12 cellular contexts compared by ENCODE assay signal in the genomic region with DNA sequence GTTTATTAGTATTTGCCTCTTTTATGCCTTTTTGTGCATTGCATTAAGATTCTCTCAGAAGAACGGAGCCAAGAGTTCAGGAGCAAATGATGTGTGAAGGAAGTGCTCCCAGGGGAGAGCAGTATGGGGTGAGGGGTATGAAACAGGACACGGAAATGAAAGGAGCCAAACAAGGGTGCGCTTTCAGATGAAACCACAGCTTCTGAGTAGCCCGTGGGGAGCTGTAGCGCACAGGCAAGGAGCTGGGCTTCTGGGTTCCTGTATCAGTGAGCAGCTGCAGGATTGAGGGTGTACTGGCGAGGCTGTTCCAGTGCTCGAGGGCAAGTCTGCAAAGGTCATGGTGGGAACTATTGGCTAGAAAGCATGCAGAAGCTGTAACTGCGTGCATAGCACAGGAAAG. TPM values are rescaled to one million over a fixed set of nuclear protein-coding genes. Genes with fewer than 3 reads are reported as not detected.
A peak's percentile ranks its signal among the peaks of the same experiment; 100 is the strongest.
DNase-seq lines count a peak whose midpoint lies in the region; ATAC-seq and TF ChIP-seq lines count a peak whose summit lies in the region.
"Had no signal": no experiment of that assay in that cellular context is flagged by ENCODE, and none has a peak within 500 bp of the region (broad histone marks: within the 10 kb centered on the region; RNA-seq: fewer than 3 reads in every experiment).

No MANE protein-coding gene starts in this region.

- no peaks in the 10 kb centered on the region for H3K9me3 ChIP-seq in MM.1S (replicated peaks; ENCODE audit: insufficient read depth, low read length)
- no peaks in the 10 kb centered on the region for H3K9me3 ChIP-seq in fibroblast of lung (ENCODE audit: control insufficient read depth, insufficient read depth, low read depth, low read length)
- H3K9me3 ChIP-seq: neutrophil had no signal

- TF ChIP-seq CTCF in MM.1S (IDR thresholded peaks at IDR 0.05; ENCODE audit: low read length) (no peak), fibroblast of lung (conservative IDR thresholded peaks at IDR 0.05 in 1 of 2, IDR thresholded peaks at IDR 0.05 in 1 of 2; ENCODE audit: low read depth in 1 of 2, low read length in 2 of 2) (no peak)

- intact Hi-C loops in activated CD4-positive, alpha-beta T cell treated with anti-CD3 and anti-CD28 coated beads, Interleukin-2, amount 10 ng/mL, durations not matched to agents 24 days and 14 days (cut with micrococcal nuclease) = no loop called here

- H4K20me1 ChIP-seq in MM.1S (ENCODE audit: insufficient read depth, low read length) = no peaks in the 10 kb centered on the region
- no peaks in the 10 kb centered on the region for H4K20me1 ChIP-seq in fibroblast of lung (ENCODE audit: control insufficient read depth, extremely low read depth, insufficient read depth, low read length)

- no peak overlapping the region for H3K4me3 ChIP-seq in MM.1S (ENCODE audit: low read length)
- peak overlapping the region in 1 of 4 experiments; percentile 2 for H3K4me3 ChIP-seq in fibroblast of lung (replicated peaks in 1 of 4; ENCODE audit: control extremely low read depth in 1 of 4, insufficient read depth in 1 of 4, low read depth in 3 of 4, low read length in 4 of 4)
- H3K4me3 ChIP-seq: hepatocyte had no signal

- H3K4me2 ChIP-seq in MM.1S (ENCODE audit: low read depth, low read length) (no peak overlapping the region), fibroblast of lung (ENCODE audit: extremely low read depth, insufficient read depth, low read length) (no peak overlapping the region)
- H3K4me2 ChIP-seq: hepatocyte had no signal

- in situ Hi-C loops in ACHN (cut with HindIII; ENCODE audit: low pct_ligation_motif_present, low pct_unique_long_range_greater_than_20kb, low sequenced_read_pairs) = no loop called here

- ATAC-seq in GM18502 (IDR thresholded peaks at IDR 0.05; ENCODE audit: poor library complexity, unreplicated experiment) (peak; percentile 89), GM21723 (IDR thresholded peaks at IDR 0.05; ENCODE audit: unreplicated experiment) (peak; percentile 67)

- no peak overlapping the region for H3K4me3 Mint-ChIP-seq in activated CD4-positive, alpha-beta T cell treated with anti-CD3 and anti-CD28 coated beads, Interleukin-2, amount 10 ng/mL, durations not matched to agents 24 days and 14 days
- H3K4me3 Mint-ChIP-seq: activated CD4-positive, alpha-beta T cell treated with anti-CD3 and anti-CD28 coated beads, Interleukin-2, amount 10 ng/mL, durations not matched to agents 7 days and 5 days; brain had no signal

- H3K4me1 Mint-ChIP-seq in activated CD4-positive, alpha-beta T cell treated with anti-CD3 and anti-CD28 coated beads, Interleukin-2, amount 10 ng/mL, durations not matched to agents 24 days and 14 days = no peaks in the 10 kb centered on the region
- H3K4me1 Mint-ChIP-seq: activated CD4-positive, alpha-beta T cell treated with anti-CD3 and anti-CD28 coated beads, Interleukin-2, amount 10 ng/mL, durations not matched to agents 7 days and 5 days had no signal

- H3K36me3 Mint-ChIP-seq in activated CD4-positive, alpha-beta T cell treated with anti-CD3 and anti-CD28 coated beads, Interleukin-2, amount 10 ng/mL, durations not matched to agents 24 days and 14 days (ENCODE audit: low read depth) = no peaks in the 10 kb centered on the region

- no peaks in the 10 kb centered on the region for H3K9me2 ChIP-seq in MM.1S (replicated peaks; ENCODE audit: insufficient read depth, low read length)

- peak; percentile 27 for DNase-seq in MM.1S
- DNase-seq in fibroblast of lung (ENCODE audit: low read depth in 2 of 2) = peak; percentile 6 to 39
- no peak for DNase-seq in ACHN
- DNase-seq in activated T-cell treated with anti-CD3 and anti-CD28 coated beads, Interleukin-2, amount 50 U/mL, for 1 hour = no peak
- DNase-seq in NCI-H2081 (lab: John Stamatoyannopoulos, UW) = no peak
- DNase-seq in activated CD4-positive, alpha-beta T cell treated with anti-CD3 and anti-CD28 coated beads, Interleukin-2, amount 10 ng/mL, durations not matched to agents 24 days and 14 days = no peak
- DNase-seq: activated CD4-positive, alpha-beta T cell treated with anti-CD3 and anti-CD28 coated beads, Interleukin-2, amount 10 ng/mL, durations not matched to agents 7 days and 5 days had no signal

- no peak overlapping the region for H3K27ac Mint-ChIP-seq in activated CD4-positive, alpha-beta T cell treated with anti-CD3 and anti-CD28 coated beads, Interleukin-2, amount 10 ng/mL, durations not matched to agents 24 days and 14 days
- H3K27ac Mint-ChIP-seq: activated CD4-positive, alpha-beta T cell treated with anti-CD3 and anti-CD28 coated beads, Interleukin-2, amount 10 ng/mL, durations not matched to agents 7 days and 5 days had no signal

- H3K27ac ChIP-seq in MM.1S (ENCODE audit: low read length) (no peak overlapping the region), fibroblast of lung (ENCODE audit: insufficient read depth, low read length) (no peak overlapping the region)
- H3K27ac ChIP-seq: hepatocyte, neutrophil had no signal

- H3K27me3 Mint-ChIP-seq in activated CD4-positive, alpha-beta T cell treated with anti-CD3 and anti-CD28 coated beads, Interleukin-2, amount 10 ng/mL, durations not matched to agents 24 days and 14 days = peaks cover 2% of the 10 kb centered on the region
- H3K27me3 Mint-ChIP-seq: brain had no signal

- H3K79me2 ChIP-seq in MM.1S (ENCODE audit: low read length) (no peaks in the 10 kb centered on the region), fibroblast of lung (ENCODE audit: control insufficient read depth, insufficient read depth, low read length) (no peaks in the 10 kb centered on the region)
- H3K79me2 ChIP-seq: hepatocyte had no signal

- H3K9ac ChIP-seq in MM.1S (ENCODE audit: low read length) = no peak overlapping the region
- H3K9ac ChIP-seq in fibroblast of lung (ENCODE audit: insufficient read depth, low read length) = no peak overlapping the region

- H3F3A ChIP-seq in MM.1S (ENCODE audit: insufficient read depth, low read length) = no peaks in the 10 kb centered on the region

- H3K36me3 ChIP-seq in MM.1S (replicated peaks; ENCODE audit: insufficient read depth, low read length) (no peaks in the 10 kb centered on the region), fibroblast of lung (ENCODE audit: control insufficient read depth, insufficient read depth, low read length) (no peaks in the 10 kb centered on the region)
- H3K36me3 ChIP-seq: neutrophil had no signal

- no peaks in the 10 kb centered on the region for H3K4me1 ChIP-seq in MM.1S (ENCODE audit: low read length)
- no peaks in the 10 kb centered on the region for H3K4me1 ChIP-seq in fibroblast of lung (ENCODE audit: control insufficient read depth, extremely low read depth, insufficient read depth, low read length)

- H2AFZ ChIP-seq in MM.1S (ENCODE audit: low read length) = no peak overlapping the region
- peak overlapping the region; percentile 40 for H2AFZ ChIP-seq in fibroblast of lung (ENCODE audit: low read length)
- H2AFZ ChIP-seq: hepatocyte had no signal

- H3K9me3 Mint-ChIP-seq in activated CD4-positive, alpha-beta T cell treated with anti-CD3 and anti-CD28 coated beads, Interleukin-2, amount 10 ng/mL, durations not matched to agents 24 days and 14 days = no peaks in the 10 kb centered on the region
- H3K9me3 Mint-ChIP-seq: activated CD4-positive, alpha-beta T cell treated with anti-CD3 and anti-CD28 coated beads, Interleukin-2, amount 10 ng/mL, durations not matched to agents 7 days and 5 days; brain had no signal

- H3K27me3 ChIP-seq in MM.1S (replicated peaks; ENCODE audit: insufficient read depth, low read length) (no peaks in the 10 kb centered on the region), fibroblast of lung (ENCODE audit: control insufficient read depth, insufficient read depth, low read length) (no peaks in the 10 kb centered on the region)
- H3K27me3 ChIP-seq: hepatocyte had no signal

RNA-seq across cellular contexts. Expression of a gene that starts 25.4 kb away (rescaled TPM):
- total RNA-seq in fibroblast of lung = 2.3 and 3.5 TPM in 2 replicates
- 1.6 and 2.0 TPM in 2 replicates for polyA plus RNA-seq in fibroblast of lung
- 1.3 and 1.5 TPM in 2 replicates for polyA plus RNA-seq in fibroblast of lung (2012)
- 0.07 TPM in 1 of 2 replicates, not detected in the other for polyA minus RNA-seq in fibroblast of lung (ENCODE audit: low replicate concordance)
- total RNA-seq in activated CD4-positive, alpha-beta T cell treated with anti-CD3 and anti-CD28 coated beads, Interleukin-2, amount 10 ng/mL, durations not matched to agents 24 days and 14 days = 0.24 and 0.58 TPM in 2 replicates

Comparison
In these comparisons a context has a peak if more than half of its experiments do, and no peak if none do; other contexts are left out.
1. DNase-seq: peak in MM.1S (single experiment) and fibroblast of lung (2 of 2); none in ACHN (single experiment), activated T-cell treated with anti-CD3 and anti-CD28 coated beads, Interleukin-2, amount 50 U/mL, for 1 hour (single experiment), NCI-H2081 (0 of 2) and activated CD4-positive, alpha-beta T cell treated with anti-CD3 and anti-CD28 coated beads, Interleukin-2, amount 10 ng/mL, durations not matched to agents 24 days and 14 days (single experiment).